In genomic region chr3:9932843-9933560, GRCh38 we compare ENCODE assay signal across 1 cellular context.
A peak's percentile ranks its signal among the peaks of the same experiment; 100 is the strongest.
TF ChIP-seq lines count a peak whose summit lies in the region.

No MANE protein-coding gene starts in this region.

TF ChIP-seq in SK-N-SH treated with all-trans-retinoic acid at 6 μM for 48 hours, 23 proteins besides CTCF, POLR2A, EP300 and RAD21 (continued from another document):
- TF ChIP-seq ZNF565 (CRISPR knock-in tag; conservative IDR thresholded peaks at IDR 0.05; ENCODE audit: low read depth): no peak
- no peak for TF ChIP-seq ISL1 (CRISPR knock-in tag; IDR thresholded peaks at IDR 0.05)
- no peak for TF ChIP-seq ZNF70 (CRISPR knock-in tag; IDR thresholded peaks at IDR 0.05)
- no peak for TF ChIP-seq ZFP3 (CRISPR knock-in tag; IDR thresholded peaks at IDR 0.05)
- TF ChIP-seq OSR1 (CRISPR knock-in tag; IDR thresholded peaks at IDR 0.05): no peak
- TF ChIP-seq ZC3H10 (CRISPR knock-in tag; IDR thresholded peaks at IDR 0.05): no peak
- no peak for TF ChIP-seq SNAI2 (CRISPR knock-in tag; IDR thresholded peaks at IDR 0.05)
- TF ChIP-seq, protein P1, sequence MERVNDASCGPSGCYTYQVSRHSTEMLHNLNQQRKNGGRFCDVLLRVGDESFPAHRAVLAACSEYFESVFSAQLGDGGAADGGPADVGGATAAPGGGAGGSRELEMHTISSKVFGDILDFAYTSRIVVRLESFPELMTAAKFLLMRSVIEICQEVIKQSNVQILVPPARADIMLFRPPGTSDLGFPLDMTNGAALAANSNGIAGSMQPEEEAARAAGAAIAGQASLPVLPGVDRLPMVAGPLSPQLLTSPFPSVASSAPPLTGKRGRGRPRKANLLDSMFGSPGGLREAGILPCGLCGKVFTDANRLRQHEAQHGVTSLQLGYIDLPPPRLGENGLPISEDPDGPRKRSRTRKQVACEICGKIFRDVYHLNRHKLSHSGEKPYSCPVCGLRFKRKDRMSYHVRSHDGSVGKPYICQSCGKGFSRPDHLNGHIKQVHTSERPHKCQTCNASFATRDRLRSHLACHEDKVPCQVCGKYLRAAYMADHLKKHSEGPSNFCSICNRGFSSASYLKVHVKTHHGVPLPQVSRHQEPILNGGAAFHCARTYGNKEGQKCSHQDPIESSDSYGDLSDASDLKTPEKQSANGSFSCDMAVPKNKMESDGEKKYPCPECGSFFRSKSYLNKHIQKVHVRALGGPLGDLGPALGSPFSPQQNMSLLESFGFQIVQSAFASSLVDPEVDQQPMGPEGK (CRISPR knock-in tag; IDR thresholded peaks at IDR 0.05; ENCODE audit: borderline replicate concordance): peak; percentile 90
- TF ChIP-seq PPARA (CRISPR knock-in tag; IDR thresholded peaks at IDR 0.05; ENCODE audit: borderline replicate concordance): no peak
- no peak for TF ChIP-seq TOX (CRISPR knock-in tag; IDR thresholded peaks at IDR 0.05; ENCODE audit: borderline replicate concordance)
- TF ChIP-seq TCF4 (CRISPR knock-in tag; IDR thresholded peaks at IDR 0.05; ENCODE audit: borderline replicate concordance): peak; percentile 17; the same call in 1 of the 2 replicates
- TF ChIP-seq TSHZ2 (CRISPR knock-in tag; IDR thresholded peaks at IDR 0.05): no peak; the same call in 1 of the 2 replicates
- no peak for TF ChIP-seq RARB (CRISPR knock-in tag; IDR thresholded peaks at IDR 0.05)
